ENCODE assay signal across 27 cellular contexts in genomic region chr11:123125169-123125568, GRCh38.
"Had no signal": no experiment of that assay in that cellular context is flagged by ENCODE, and none has a peak within 500 bp of the region (broad histone marks: within the 10 kb centered on the region; RNA-seq: fewer than 3 reads in every experiment).

No MANE protein-coding gene starts in this region.

- H3K36me3 ChIP-seq: colonic mucosa, neural progenitor cell, tibial nerve had no signal

- H3K36me3 Mint-ChIP-seq: mesothelial cell of epicardium; neural progenitor cell; stimulated activated memory B cell treated with anti-CD40 and anti-IgM and Interleukin-4, amounts not matched to agents 10 μg/mL and 1 μg/mL and 100 μg/mL, for 72 hours had no signal

- ATAC-seq: left colon; left ventricle myocardium superior; naive thymus-derived CD4-positive, alpha-beta T cell; psoas muscle; right cardiac atrium; stimulated activated memory B cell treated with anti-CD40 and anti-IgM and Interleukin-4, amounts not matched to agents 10 μg/mL and 1 μg/mL and 100 μg/mL, for 72 hours; stimulated activated naive CD8-positive, alpha-beta T cell treated with anti-CD3 and anti-CD28 coated beads, Interleukin-15, Interleukin-2, amounts not matched to agents 100 U/mL and 50 U/mL, for 24 hours had no signal

- FAIRE-seq: endothelial cell of umbilical vein, frontal cortex had no signal

- H3K4me3 ChIP-seq: colonic mucosa, neural progenitor cell, psoas muscle, sigmoid colon, testis, tibial nerve had no signal

- H3K9me3 ChIP-seq: colonic mucosa, psoas muscle, sigmoid colon, testis, tibial nerve had no signal

- H3K27me3 ChIP-seq: colonic mucosa, neural progenitor cell, sigmoid colon, testis, tibial nerve had no signal

- H3K4me1 Mint-ChIP-seq: immature natural killer cell; stimulated activated memory B cell treated with anti-CD40 and anti-IgM and Interleukin-4, amounts not matched to agents 10 μg/mL and 1 μg/mL and 100 μg/mL, for 72 hours had no signal

- H3K4me3 Mint-ChIP-seq: immature natural killer cell; mesothelial cell of epicardium; naive thymus-derived CD4-positive, alpha-beta T cell; nephron; neural progenitor cell; stimulated activated memory B cell treated with anti-CD40 and anti-IgM and Interleukin-4, amounts not matched to agents 10 μg/mL and 1 μg/mL and 100 μg/mL, for 72 hours had no signal

- DNase-seq: colonic mucosa; dermis blood vessel endothelial cell; effector memory CD4-positive, alpha-beta T cell; hypothalamus; immature natural killer cell; islet precursor cell; kidney glomerular epithelial cell; left colon; left ventricle myocardium superior; mesenchymal stem cell; naive thymus-derived CD4-positive, alpha-beta T cell; posterior cingulate gyrus; psoas muscle; right cardiac atrium; sigmoid colon; stimulated activated CD4-positive, alpha-beta T cell treated with anti-CD3 and anti-CD28 coated beads, Interleukin-2, amount 100 ng/mL, for 24 hours; stimulated activated CD4-positive, alpha-beta T cell treated with anti-CD3 and anti-CD28 coated beads, Interleukin-4, amount 100 ng/mL, for 24 hours; stimulated activated naive CD8-positive, alpha-beta T cell treated with anti-CD3 and anti-CD28 coated beads, Interleukin-15, Interleukin-2, amounts not matched to agents 100 U/mL and 50 U/mL, for 24 hours; substantia nigra; testis had no signal

- H3K9me3 Mint-ChIP-seq: immature natural killer cell; mesothelial cell of epicardium; naive thymus-derived CD4-positive, alpha-beta T cell; nephron; neural progenitor cell; stimulated activated memory B cell treated with anti-CD40 and anti-IgM and Interleukin-4, amounts not matched to agents 10 μg/mL and 1 μg/mL and 100 μg/mL, for 72 hours had no signal

- H3K27ac ChIP-seq: colonic mucosa, neural progenitor cell, psoas muscle, sigmoid colon, testis, tibial nerve had no signal

- H3K4me1 ChIP-seq: colonic mucosa, psoas muscle had no signal

- H3K27ac Mint-ChIP-seq: immature natural killer cell; mesothelial cell of epicardium; naive thymus-derived CD4-positive, alpha-beta T cell; neural progenitor cell; stimulated activated memory B cell treated with anti-CD40 and anti-IgM and Interleukin-4, amounts not matched to agents 10 μg/mL and 1 μg/mL and 100 μg/mL, for 72 hours had no signal
